24 cellular contexts compared by ENCODE assay signal in the genomic region with DNA sequence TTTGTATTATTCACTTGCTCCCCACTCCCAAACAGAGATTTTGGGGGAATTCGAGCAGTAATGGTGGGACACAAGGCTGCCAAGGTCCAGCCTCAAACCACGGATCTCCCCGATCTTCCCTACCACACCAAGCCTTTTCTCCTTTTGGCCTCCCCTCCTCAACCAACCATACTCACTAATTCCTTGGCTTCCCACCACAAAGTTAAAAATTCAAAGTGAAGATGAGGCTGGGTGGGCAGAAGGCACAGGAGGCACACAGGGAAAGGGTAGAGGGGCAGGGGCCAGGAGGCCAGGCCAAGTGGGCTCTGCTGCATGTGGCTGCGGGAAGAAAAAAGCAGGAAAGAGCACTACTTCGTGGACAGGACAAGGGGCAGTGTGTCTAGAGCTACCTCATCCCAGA. TPM values are rescaled to one million over a fixed set of nuclear protein-coding genes. Genes with fewer than 3 reads are reported as not detected.
DNase-seq lines count a peak whose midpoint lies in the region; ATAC-seq and TF ChIP-seq lines count a peak whose summit lies in the region.
"Had no signal": no experiment of that assay in that cellular context is flagged by ENCODE, and none has a peak within 500 bp of the region (broad histone marks: within the 10 kb centered on the region; RNA-seq: fewer than 3 reads in every experiment).

No MANE protein-coding gene starts in this region.

- intact Hi-C loops in A673 (cut with micrococcal nuclease; ENCODE audit: unreplicated experiment) (no loop called here), ascending aorta (cut with DNase I) (no loop called here), testis (cut with DNase I; ENCODE audit: low total_unique reads) (no loop called here)

- CTCF ChIA-PET in A673 (lab: Charles Lee) = no interaction called here

- H3K79me2 ChIP-seq in parathyroid adenoma = no peaks in the 10 kb centered on the region

- POLR2A ChIA-PET in A673 (lab: Charles Lee; ENCODE audit: low non-redundant PET) = no interaction called here

- H3K9me3 ChIP-seq in A673 (ENCODE audit: low read depth, low read length, poor library complexity, severe bottlenecking) = no peaks in the 10 kb centered on the region
- H3K9me3 ChIP-seq in ascending aorta = no peaks in the 10 kb centered on the region
- no peaks in the 10 kb centered on the region for H3K9me3 ChIP-seq in parathyroid adenoma (ENCODE audit: control insufficient read depth, low read length)
- H3K9me3 ChIP-seq in testis = no peaks in the 10 kb centered on the region
- H3K9me3 ChIP-seq: SJSA1, uterus had no signal

- peak overlapping the region; percentile 59 for H3K4me2 ChIP-seq in parathyroid adenoma (ENCODE audit: low read length)

- no peak overlapping the region for H3K4me3 Mint-ChIP-seq in activated T-cell treated with anti-CD3 and anti-CD28 coated beads, Interleukin-2, amount 50 U/mL, for 4 hours

- peak overlapping the region; percentile 54 for H3K4me3 ChIP-seq in A673 (ENCODE audit: low read depth, low read length, poor library complexity, severe bottlenecking)
- no peak overlapping the region for H3K4me3 ChIP-seq in ascending aorta
- H3K4me3 ChIP-seq in fibroblast of pulmonary artery (replicated peaks; ENCODE audit: low read depth, low read length) = peak overlapping the region; percentile 1
- peak overlapping the region; percentile 5 for H3K4me3 ChIP-seq in parathyroid adenoma (ENCODE audit: low read depth, low read length)
- H3K4me3 ChIP-seq in testis = no peak overlapping the region
- H3K4me3 ChIP-seq: SJSA1, uterus had no signal

- H3K4me1 ChIP-seq in A673 (ENCODE audit: insufficient read depth, low read length, poor library complexity, severe bottlenecking) (peaks cover 69% of the 10 kb centered on the region), ascending aorta (peaks cover 5 to 74% of the 10 kb centered on the region in 2 donors), parathyroid adenoma (no peaks in the 10 kb centered on the region), testis (no peaks in the 10 kb centered on the region)

- BruUV-seq in A673 (replicated peaks; lab: Mats Ljungman, UMichigan) = no TSS peak

- H3K9me3 Mint-ChIP-seq in activated T-cell treated with anti-CD3 and anti-CD28 coated beads, Interleukin-2, amount 50 U/mL, for 4 hours = no peaks in the 10 kb centered on the region

- H3K27me3 ChIP-seq in A673 (replicated peaks; ENCODE audit: insufficient read depth, low read depth, low read length, poor library complexity) (no peaks in the 10 kb centered on the region), ascending aorta (no peaks in the 10 kb centered on the region), parathyroid adenoma (ENCODE audit: control insufficient read depth, insufficient read depth, low read length) (no peaks in the 10 kb centered on the region), testis (no peaks in the 10 kb centered on the region)
- H3K27me3 ChIP-seq: SJSA1 had no signal

- 54% methylated on average over 5 of the region's 5 CpGs for WGBS in testis, 2 donors

- peaks cover 5% of the 10 kb centered on the region for H3K4me1 Mint-ChIP-seq in activated T-cell treated with anti-CD3 and anti-CD28 coated beads, Interleukin-2, amount 50 U/mL, for 4 hours (ENCODE audit: low read depth)

- H3K36me3 ChIP-seq in A673 (ENCODE audit: insufficient read depth, low read length, poor library complexity, severe bottlenecking) (no peaks in the 10 kb centered on the region), ascending aorta (no peaks in the 10 kb centered on the region), parathyroid adenoma (ENCODE audit: control insufficient read depth, insufficient read depth, low read length) (no peaks in the 10 kb centered on the region), testis (ENCODE audit: low read depth, missing control alignments) (no peaks in the 10 kb centered on the region)
- H3K36me3 ChIP-seq: SJSA1, uterus had no signal

- TF ChIP-seq CTCF in A673 (conservative IDR thresholded peaks at IDR 0.05; ENCODE audit: low read depth, low read length) = no peak
- no peak for TF ChIP-seq CTCF in ascending aorta (IDR thresholded peaks at IDR 0.05)
- no peak for TF ChIP-seq CTCF in fibroblast of pulmonary artery (IDR thresholded peaks at IDR 0.05; ENCODE audit: low read length, missing control alignments)
- TF ChIP-seq CTCF in parathyroid adenoma (IDR thresholded peaks at IDR 0.05) = no peak
- TF ChIP-seq CTCF in testis (IDR thresholded peaks at IDR 0.05) = no peak

- no peak for ATAC-seq in activated T-cell treated with anti-CD3 and anti-CD28 coated beads, Interleukin-2, amount 50 U/mL, for 4 hours
- no peak for ATAC-seq in HG02642 (IDR thresholded peaks at IDR 0.05; ENCODE audit: poor library complexity, unreplicated experiment)
- ATAC-seq: sciatic nerve; stimulated activated naive CD8-positive, alpha-beta T cell treated with anti-CD3 and anti-CD28 coated beads, Interleukin-15, Interleukin-2, amounts not matched to agents 100 U/mL and 50 U/mL, for 24 hours had no signal

- no peak overlapping the region for H2AFZ ChIP-seq in parathyroid adenoma

- H3K27ac ChIP-seq in A673 (ENCODE audit: low read depth, low read length, poor library complexity, severe bottlenecking) (peak overlapping the region; percentile 7), ascending aorta (peak overlapping the region; percentile 30 to 61), parathyroid adenoma (no peak overlapping the region), testis (no peak overlapping the region)
- H3K27ac ChIP-seq: SJSA1, uterus, VCaP had no signal

- H3K9ac ChIP-seq in parathyroid adenoma = no peak overlapping the region

- TF ChIP-seq POLR2A in testis (IDR thresholded peaks at IDR 0.05) = no peak

- DNase-seq in A673 (ENCODE audit: low spot score) (no peak), ascending aorta (ENCODE audit: low spot score in 2 of 2) (no peak), fibroblast of pulmonary artery (ENCODE audit: low read depth) (no peak), testis (no peak), pons (ENCODE audit: low spot score) (no peak)
- no peak for DNase-seq in activated T-cell treated with anti-CD3 and anti-CD28 coated beads, Interleukin-2, amount 50 U/mL, for 4 hours
- DNase-seq: activated CD4-positive, alpha-beta T cell treated with anti-CD3 and anti-CD28 coated beads, Interleukin-2, amount 50 U/mL, for 4 hours; activated naive CD4-positive, alpha-beta T cell treated with Interleukin-2 at 50 U/mL for 16 hours; C1 segment of cervical spinal cord; GOT3; NCI-H524 treated with DMSO at 0.1 percent for 48 hours; nucleus accumbens; stimulated activated CD4-positive, alpha-beta T cell treated with anti-CD3 and anti-CD28 coated beads, Interleukin-2, amount 100 ng/mL, for 24 hours; stimulated activated naive CD8-positive, alpha-beta T cell treated with anti-CD3 and anti-CD28 coated beads, Interleukin-15, Interleukin-2, amounts not matched to agents 100 U/mL and 50 U/mL, for 24 hours; T-helper 2 cell; uterus had no signal

- H3K36me3 Mint-ChIP-seq in activated T-cell treated with anti-CD3 and anti-CD28 coated beads, Interleukin-2, amount 50 U/mL, for 4 hours (ENCODE audit: insufficient read depth) = no peaks in the 10 kb centered on the region

- H3K27me3 Mint-ChIP-seq in activated T-cell treated with anti-CD3 and anti-CD28 coated beads, Interleukin-2, amount 50 U/mL, for 4 hours (ENCODE audit: low read depth) = peaks cover 11% of the 10 kb centered on the region

RNA-seq across cellular contexts. Expression of a gene that starts 15.2 kb away (rescaled TPM):
- total RNA-seq in A673 (2021) (9.7 and 11.9 TPM in 2 replicates), ascending aorta (20.4 TPM), testis (1 to 10 TPM; 1.6 to 1.8 TPM)
- 1.6 TPM for polyA plus RNA-seq in testis (ENCODE audit: insufficient read depth, low read depth, low replicate concordance)
- 1 to 10 TPM in 2 of 3 donors, under 1 TPM in 1; 0.94 to 1.6 (median 1.4) TPM for total RNA-seq in activated T-cell treated with anti-CD3 and anti-CD28 coated beads, Interleukin-2, amount 50 U/mL, for 4 hours

RNA-seq across cellular contexts. Expression of a gene that starts 18.0 kb away (rescaled TPM):
- total RNA-seq in A673 (2021) = 34.5 and 37.8 TPM in 2 replicates
- 55.3 TPM for total RNA-seq in ascending aorta
- total RNA-seq in testis = 1 to 10 TPM; 1.8 to 3.3 TPM
- polyA plus RNA-seq in testis (ENCODE audit: insufficient read depth, low read depth, low replicate concordance) = 4.2 TPM
- 10 to 100 TPM; 12.9 to 21.3 (median 12.9) TPM for total RNA-seq in activated T-cell treated with anti-CD3 and anti-CD28 coated beads, Interleukin-2, amount 50 U/mL, for 4 hours
- total RNA-seq: OCI-LY7 had no signal

RNA-seq across cellular contexts. Expression of a gene that starts 27.1 kb away (rescaled TPM):
- total RNA-seq in A673 (2021) (40.7 and 46.1 TPM in 2 replicates), ascending aorta (19.3 TPM), testis (10 to 100 TPM in 1 of 2 donors, 1 to 10 TPM in 1; 9.2 to 10.6 TPM)
- 11.4 TPM for polyA plus RNA-seq in testis (ENCODE audit: insufficient read depth, low read depth, low replicate concordance)
- total RNA-seq in activated T-cell treated with anti-CD3 and anti-CD28 coated beads, Interleukin-2, amount 50 U/mL, for 4 hours = 1 to 10 TPM in 1 of 3 donors, under 1 TPM in 2; 0.50 to 1.0 (median 0.81) TPM

RNA-seq across cellular contexts. Expression of a gene that starts 30.6 kb away (rescaled TPM):
- total RNA-seq in A673 (2021) = 5.9 and 6.4 TPM in 2 replicates
- 0.53 TPM for total RNA-seq in ascending aorta
- total RNA-seq in testis = under 1 TPM; 0.50 to 0.71 TPM
- polyA plus RNA-seq in testis (ENCODE audit: insufficient read depth, low read depth, low replicate concordance) = 1.7 TPM
- total RNA-seq in activated T-cell treated with anti-CD3 and anti-CD28 coated beads, Interleukin-2, amount 50 U/mL, for 4 hours = under 1 TPM in 1 of 3 donors, not detected in 2; 0.08 TPM
- total RNA-seq: OCI-LY7 had no signal

RNA-seq across cellular contexts. Expression of a gene that starts 32.1 kb away (rescaled TPM):
- not detected in 2 replicates for total RNA-seq in A673 (2021)
- total RNA-seq in ascending aorta = not detected
- total RNA-seq in testis = 1 to 10 TPM in 1 of 2 donors, not detected in 1; 1.1 TPM
- not detected for polyA plus RNA-seq in testis (ENCODE audit: insufficient read depth, low read depth, low replicate concordance)
- not detected for total RNA-seq in activated T-cell treated with anti-CD3 and anti-CD28 coated beads, Interleukin-2, amount 50 U/mL, for 4 hours
- total RNA-seq: LHCN-M2, mucosa of gallbladder, OCI-LY7, sciatic nerve, SJSA1, uterus had no signal

Comparison
In these comparisons a context has a peak if more than half of its experiments do, and no peak if none do; other contexts are left out.
1. H3K27ac ChIP-seq: peak in A673 (single experiment) and ascending aorta (2 of 2); none in parathyroid adenoma (single experiment) and testis (0 of 2).
2. H3K4me3 ChIP-seq: peak in A673 (single experiment), fibroblast of pulmonary artery (single experiment) and parathyroid adenoma (single experiment); none in ascending aorta (0 of 2) and testis (0 of 2).
3. RNA of a gene that starts 27.1 kb away (total RNA-seq): 40.7 to 46.1 TPM in A673, 19.3 TPM in ascending aorta (single experiment) and 9.2 to 10.6 TPM in testis; 0.50 to 1.0 TPM in activated T-cell treated with anti-CD3 and anti-CD28 coated beads, Interleukin-2, amount 50 U/mL, for 4 hours; every median in the first group is over 4 times any median in the second.